In genomic region chr1:157868664-157869063, GRCh38 we compare ENCODE assay signal across 22 cellular contexts. TPM values are rescaled to one million over a fixed set of nuclear protein-coding genes. Genes with fewer than 3 reads are reported as not detected.
DNase-seq lines count a peak whose midpoint lies in the region; ATAC-seq and TF ChIP-seq lines count a peak whose summit lies in the region.
"Had no signal": no experiment of that assay in that cellular context is flagged by ENCODE, and none has a peak within 500 bp of the region (broad histone marks: within the 10 kb centered on the region; RNA-seq: fewer than 3 reads in every experiment).

No MANE protein-coding gene starts in this region.

- no peak overlapping the region for H4K8ac ChIP-seq in mesenchymal stem cell (ENCODE audit: low read length)

- no peaks in the 10 kb centered on the region for H4K20me1 ChIP-seq in GM23338 (replicated peaks; ENCODE audit: insufficient read depth)

- intact Hi-C loops in heart right ventricle (cut with DNase I) = no loop called here

- H4K91ac ChIP-seq in mesenchymal stem cell (ENCODE audit: low read length) = no peak overlapping the region

- H3K14ac ChIP-seq in mesenchymal stem cell (ENCODE audit: low read length in 2 of 2) = no peak overlapping the region

- peaks cover 18% of the 10 kb centered on the region for H3K4me1 Mint-ChIP-seq in GM23338
- H3K4me1 Mint-ChIP-seq in WTC11 = peaks cover 27% of the 10 kb centered on the region
- H3K4me1 Mint-ChIP-seq: CD4-positive, alpha-beta memory T cell had no signal

- no peak; the same call in 2 of the 3 replicates for ATAC-seq in GM23338
- peak; percentile 65 for ATAC-seq in WTC11
- ATAC-seq in GM19452 (IDR thresholded peaks at IDR 0.05; ENCODE audit: unreplicated experiment) = no peak
- no peak for ATAC-seq in heart right ventricle
- ATAC-seq: A549, GM12878, HCT116 had no signal

- DNase-seq in GM23338 (ENCODE audit: low spot score) (peak; percentile 6), WTC11 (ENCODE audit: low spot score) (no peak), heart right ventricle (no peak), D341Med (ENCODE audit: low spot score) (no peak), mesenchymal stem cell (no peak)
- DNase-seq: 8988T; ACHN; C1 segment of cervical spinal cord; Calu3; CD4-positive, alpha-beta memory T cell; COR-L47; DMS153; DND-41; GDM1; H9 had no signal

- no peaks in the 10 kb centered on the region for H3K27me3 Mint-ChIP-seq in GM23338 (ENCODE audit: insufficient read depth, low read depth, poor library complexity)
- peaks cover 3% of the 10 kb centered on the region; the same call in 1 of the 2 replicates for H3K27me3 Mint-ChIP-seq in WTC11 (ENCODE audit: low read depth)

- H3K27me3 ChIP-seq in GM23338 (ENCODE audit: insufficient read depth) (no peaks in the 10 kb centered on the region), iPS-20b (ENCODE audit: insufficient read depth, low read length) (no peaks in the 10 kb centered on the region), heart right ventricle (peaks cover 0 to 28% (median 0%) of the 10 kb centered on the region in 7 donors), mesenchymal stem cell (ENCODE audit: control insufficient read depth in 1 of 2, insufficient read depth in 1 of 2, low read length in 2 of 2) (peaks cover 15 to 19% of the 10 kb centered on the region in 2 experiments)

- H3K4me3 Mint-ChIP-seq in GM23338 (no peak overlapping the region), WTC11 (no peak overlapping the region)
- H3K4me3 Mint-ChIP-seq: CD4-positive, alpha-beta memory T cell; H9 had no signal

- no peaks in the 10 kb centered on the region for H3F3A ChIP-seq in GM23338 (replicated peaks; ENCODE audit: low read depth)

- H2BK15ac ChIP-seq in mesenchymal stem cell (ENCODE audit: low read depth, poor library complexity, severe bottlenecking) = no peak overlapping the region

- no peak overlapping the region for H2AK5ac ChIP-seq in mesenchymal stem cell (ENCODE audit: low read length, severe bottlenecking)

- POLR2A ChIA-PET in WTC11 (lab: Charles Lee) = no interaction called here

- H3K79me1 ChIP-seq in mesenchymal stem cell (replicated peaks; ENCODE audit: low read length, poor library complexity, severe bottlenecking) = no peaks in the 10 kb centered on the region

- H3K79me2 ChIP-seq in GM23338 (replicated peaks; ENCODE audit: insufficient read depth) = no peaks in the 10 kb centered on the region

- no peak overlapping the region for H2AFZ ChIP-seq in GM23338
- H2AFZ ChIP-seq in mesenchymal stem cell (ENCODE audit: low read depth, low read length) = no peak overlapping the region

- H3K9me3 Mint-ChIP-seq in GM23338 (peaks cover 6% of the 10 kb centered on the region; the same call in 2 of the 3 replicates), WTC11 (peaks cover 9% of the 10 kb centered on the region)
- H3K9me3 Mint-ChIP-seq: CD4-positive, alpha-beta memory T cell had no signal

- peak overlapping the region; percentile 53 for H3K4me2 ChIP-seq in GM23338
- H3K4me2 ChIP-seq in mesenchymal stem cell (ENCODE audit: low read length, poor library complexity, severe bottlenecking) = no peak overlapping the region
- H3K4me2 ChIP-seq: A549 had no signal

- H3K36me3 Mint-ChIP-seq in GM23338 (ENCODE audit: low read depth) (peaks cover 4% of the 10 kb centered on the region; the same call in 2 of the 3 replicates), WTC11 (no peaks in the 10 kb centered on the region; the same call in 1 of the 2 replicates)
- H3K36me3 Mint-ChIP-seq: CD4-positive, alpha-beta memory T cell had no signal

- H3K4ac ChIP-seq in mesenchymal stem cell (ENCODE audit: low read depth in 1 of 2, low read length in 2 of 2) = no peak overlapping the region

- H3K18ac ChIP-seq in mesenchymal stem cell (ENCODE audit: low read depth in 1 of 2, low read length in 2 of 2) = no peak overlapping the region

- no peak overlapping the region for H2BK12ac ChIP-seq in mesenchymal stem cell (ENCODE audit: low read length in 2 of 2)

- no peaks in the 10 kb centered on the region for H3K36me3 ChIP-seq in GM23338 (ENCODE audit: insufficient read depth)
- no peaks in the 10 kb centered on the region for H3K36me3 ChIP-seq in iPS-20b (ENCODE audit: insufficient read depth, low read depth, low read length)
- no peaks in the 10 kb centered on the region for H3K36me3 ChIP-seq in heart right ventricle
- H3K36me3 ChIP-seq in mesenchymal stem cell (ENCODE audit: control insufficient read depth in 1 of 2, insufficient read depth in 2 of 2, low read depth in 1 of 2, low read length in 2 of 2) = no peaks in the 10 kb centered on the region

- H2BK120ac ChIP-seq in mesenchymal stem cell (ENCODE audit: low read depth, low read length) = no peak overlapping the region

- H3K4me3 ChIP-seq in GM23338 (0 out of 2 replicates have a peak overlapping the region, but pooled peaks have one; percentile 18), iPS-20b (ENCODE audit: low read length) (0 out of 2 replicates have a peak overlapping the region, but pooled peaks have one; percentile 9), heart right ventricle (no peak overlapping the region), mesenchymal stem cell (ENCODE audit: insufficient read depth in 1 of 2, low read depth in 1 of 2, low read length in 2 of 2) (no peak overlapping the region)
- H3K4me3 ChIP-seq: A549, GM12878 had no signal

- no peak overlapping the region for H3K23ac ChIP-seq in mesenchymal stem cell (ENCODE audit: low read length in 2 of 2)

- TF ChIP-seq CTCF in GM23338 (conservative IDR thresholded peaks at IDR 0.05; ENCODE audit: low read depth in 2 of 2) = no peak
- TF ChIP-seq CTCF in WTC11 (IDR thresholded peaks at IDR 0.05) = no peak
- TF ChIP-seq CTCF in heart right ventricle (IDR thresholded peaks at IDR 0.05) = no peak

- no peak overlapping the region for H2BK5ac ChIP-seq in mesenchymal stem cell (ENCODE audit: low read depth, low read length, poor library complexity, severe bottlenecking)

- no peak overlapping the region for H3K9ac ChIP-seq in iPS-20b (ENCODE audit: low read depth, low read length)
- no peak overlapping the region for H3K9ac ChIP-seq in mesenchymal stem cell (ENCODE audit: low read length)

- H3K4me1 ChIP-seq in GM23338 (ENCODE audit: insufficient read depth) (peaks cover 29% of the 10 kb centered on the region), iPS-20b (ENCODE audit: insufficient read depth, low read length) (peaks cover 19% of the 10 kb centered on the region), heart right ventricle (no peaks in the 10 kb centered on the region), mesenchymal stem cell (ENCODE audit: control insufficient read depth, insufficient read depth, low read depth, low read length) (no peaks in the 10 kb centered on the region)
- H3K4me1 ChIP-seq: A549 had no signal

- peaks cover 8% of the 10 kb centered on the region for H3K9me3 ChIP-seq in iPS-20b (ENCODE audit: insufficient read depth, low read depth, low read length)
- no peaks in the 10 kb centered on the region for H3K9me3 ChIP-seq in heart right ventricle
- no peaks in the 10 kb centered on the region for H3K9me3 ChIP-seq in mesenchymal stem cell (ENCODE audit: control insufficient read depth, low read length)
- H3K9me3 ChIP-seq: A549 had no signal

- 0 out of 2 replicates have a peak, but pooled peaks cover 4% of the 10 kb centered on the region for H3K9me2 ChIP-seq in GM23338 (ENCODE audit: insufficient read depth)

- H3K27ac Mint-ChIP-seq in GM23338 = no peak overlapping the region
- no peak overlapping the region for H3K27ac Mint-ChIP-seq in WTC11
- H3K27ac Mint-ChIP-seq: CD4-positive, alpha-beta memory T cell had no signal

- 77 to 90% methylated on average over 1 of the region's 1 CpG for WGBS in heart right ventricle, 2 donors
- WGBS in mesenchymal stem cell = 63% methylated on average over 1 of the region's 1 CpG

- H3K27ac ChIP-seq in GM23338 (ENCODE audit: low read depth) = no peak overlapping the region
- no peak overlapping the region for H3K27ac ChIP-seq in iPS-20b (ENCODE audit: low read length)
- no peak overlapping the region for H3K27ac ChIP-seq in heart right ventricle
- no peak overlapping the region for H3K27ac ChIP-seq in mesenchymal stem cell (ENCODE audit: low read length, poor library complexity, severe bottlenecking)
- H3K27ac ChIP-seq: A549 had no signal

- CTCF ChIA-PET in WTC11 (lab: Charles Lee) = interaction anchor here (1.0 kb wide), 1 partner anchor 80 kb away, joined by 3 read pairs; no protein-coding TSS in a partner anchor

TF ChIP-seq in GM23338, 12 proteins besides CTCF, POLR2A, EP300 and RAD21 (continues in another document):
- TF ChIP-seq ETS1 (IDR thresholded peaks at IDR 0.05) = no peak

TF ChIP-seq in WTC11, 78 proteins besides CTCF, POLR2A, EP300 and RAD21 (continues in another document):
- TF ChIP-seq ZNF416 (CRISPR knock-in tag; IDR thresholded peaks at IDR 0.05) = no peak
- no peak for TF ChIP-seq ZBTB21 (CRISPR knock-in tag; IDR thresholded peaks at IDR 0.05; ENCODE audit: borderline replicate concordance)
- TF ChIP-seq ZNF138 (CRISPR knock-in tag; conservative IDR thresholded peaks at IDR 0.05) = no peak

RNA-seq across cellular contexts. Expression of gene CD5L, which starts 27.1 kb away (rescaled TPM):
- total RNA-seq in GM23338 (2014; rRNA removed; shearing (Covaris generic)) = not detected in 2 replicates
- polyA plus RNA-seq in GM23338 (2016; fragmentation: Nextera tagmentation; extraction: Ambion mirVana) (not detected in 2 replicates), heart right ventricle (1 to 10 TPM in 1 of 2 donors, under 1 TPM in 1; 0.01 to 2.1 TPM)
- total RNA-seq in WTC11 (2021) (not detected in 3 replicates), heart right ventricle (1 to 10 TPM in 4 of 10 donors, under 1 TPM in 3, not detected in 3; 0.23 to 4.8 (median 1.6) TPM)
- not detected for polyA plus RNA-seq in mesenchymal stem cell (2013, experiment 1 of 2)
- not detected for polyA plus RNA-seq in mesenchymal stem cell (2013, experiment 2 of 2)
- total RNA-seq: Calu3; CD4-positive, alpha-beta memory T cell; H4; H9 had no signal
- polyA plus RNA-seq: A549; BJ; CD4-positive, alpha-beta memory T cell had no signal

RNA-seq across cellular contexts. Expression of gene FCRL1, which starts 48.7 kb away (rescaled TPM):
- total RNA-seq in GM23338 (2014; rRNA removed; shearing (Covaris generic)) = not detected in 2 replicates
- polyA plus RNA-seq in GM23338 (2016; fragmentation: Nextera tagmentation; extraction: Ambion mirVana) = not detected in 2 replicates
- total RNA-seq in WTC11 (2021) = not detected in 3 replicates
- under 1 TPM in 1 of 10 donors, not detected in 9; 0.37 TPM for total RNA-seq in heart right ventricle
- under 1 TPM in 1 of 2 donors, not detected in 1; 0.03 TPM for polyA plus RNA-seq in heart right ventricle
- polyA plus RNA-seq in mesenchymal stem cell (2013, experiment 1 of 2) = not detected
- polyA plus RNA-seq in mesenchymal stem cell (2013, experiment 2 of 2) = not detected
- total RNA-seq: Calu3; CD4-positive, alpha-beta memory T cell; H4; H9 had no signal
- polyA plus RNA-seq: A549, BJ had no signal

Comparison
In these comparisons a context has a peak if more than half of its experiments do, and no peak if none do; other contexts are left out.
1. H3K4me3 ChIP-seq: peak in GM23338 (single experiment) and iPS-20b (single experiment); none in heart right ventricle (0 of 10) and mesenchymal stem cell (0 of 2).